ENCODE assay signal across 8 cellular contexts in genomic region chr2:230668184-230668938, GRCh38. TPM values are rescaled to one million over a fixed set of nuclear protein-coding genes. Genes with fewer than 3 reads are reported as not detected.
DNase-seq lines count a peak whose midpoint lies in the region; ATAC-seq and TF ChIP-seq lines count a peak whose summit lies in the region.

No MANE protein-coding gene starts in this region.

- intact Hi-C loops in PC-9 (cut with micrococcal nuclease; ENCODE audit: unreplicated experiment), result no loop called here

- POLR2A ChIA-PET in PC-9 (lab: Charles Lee; ENCODE audit: unreplicated experiment), result interaction anchor here (0.6 kb wide), 1 partner anchor 106 kb away, joined by 3 read pairs; no protein-coding TSS in a partner anchor

- no peaks in the 10 kb centered on the region for H3K9me2 ChIP-seq in PC-9 (ENCODE audit: insufficient read depth)

- H3K4me1 ChIP-seq in BLaER1 (peaks cover 78% of the 10 kb centered on the region), PC-9 (replicated peaks; ENCODE audit: insufficient read depth) (peaks cover 42% of the 10 kb centered on the region)

- H3F3A ChIP-seq in PC-9 (ENCODE audit: insufficient read depth, low read depth), result peaks cover 16% of the 10 kb centered on the region; the same call in 1 of the 2 replicates

- no peak overlapping the region for H2AFZ ChIP-seq in PC-9

- H3K27me3 ChIP-seq in BLaER1, result no peaks in the 10 kb centered on the region
- no peaks in the 10 kb centered on the region for H3K27me3 ChIP-seq in PC-9 (ENCODE audit: insufficient read depth, low read depth)

- H4K20me1 ChIP-seq in BLaER1, result no peaks in the 10 kb centered on the region
- no peaks in the 10 kb centered on the region for H4K20me1 ChIP-seq in PC-9 (ENCODE audit: insufficient read depth)

- ATAC-seq in GM18909 (IDR thresholded peaks at IDR 0.05; ENCODE audit: poor library complexity, unreplicated experiment) (peak; percentile 62), HG03045 (IDR thresholded peaks at IDR 0.05; ENCODE audit: unreplicated experiment) (peak; percentile 71), esophagus mucosa (peak; percentile 37)

- H3K27ac ChIP-seq in BLaER1 (peak overlapping the region; percentile 68), PC-9 (0 out of 2 replicates have a peak overlapping the region, but pooled peaks have one; percentile 60), skin epidermis (peak overlapping the region in 17 of 21 experiments; percentile 11 to 79 (median 49))

- H3K9me3 ChIP-seq in BLaER1 (no peaks in the 10 kb centered on the region), PC-9 (ENCODE audit: insufficient read depth, low read depth) (no peaks in the 10 kb centered on the region)

- no peak overlapping the region for H3K4me3 ChIP-seq in BLaER1
- H3K4me3 ChIP-seq in PC-9, result no peak overlapping the region
- H3K4me3 ChIP-seq in skin epidermis, result no peak overlapping the region

- CTCF ChIA-PET in PC-9 (lab: Charles Lee), result interaction anchor here (1.0 kb wide), 1 partner anchor 130 kb away, joined by 3 read pairs; no protein-coding TSS in a partner anchor

- H3K36me3 ChIP-seq in BLaER1 (no peaks in the 10 kb centered on the region), PC-9 (ENCODE audit: low read depth) (no peaks in the 10 kb centered on the region)

- H3K4me2 ChIP-seq in BLaER1 (peak overlapping the region; percentile 76), PC-9 (0 out of 2 replicates have a peak overlapping the region, but pooled peaks have one; percentile 0)

- no peaks in the 10 kb centered on the region for H3K79me2 ChIP-seq in PC-9 (ENCODE audit: low read depth)

- DNase-seq in PC-9 (peak in 1 of 2 experiments; percentile 35), DMS153 treated with DMSO at 0.1 percent for 48 hours (lab: John Stamatoyannopoulos, UW; ENCODE audit: unreplicated experiment) (no peak), COR-L47 (lab: John Stamatoyannopoulos, UW) (no peak)

- peak overlapping the region; percentile 26; the same call in 1 of the 2 replicates for H3K9ac ChIP-seq in BLaER1

- no peak for TF ChIP-seq CTCF in PC-9 (conservative IDR thresholded peaks at IDR 0.05)

- BruUV-seq in PC-9 (replicated peaks; lab: Mats Ljungman, UMichigan), result no TSS peak

RNA-seq across cellular contexts. Expression of gene CAB39, which starts 44.3 kb away (rescaled TPM):
- total RNA-seq in PC-9 (2021), result 70.9 and 86.1 TPM in 2 replicates
- 50.8 TPM for total RNA-seq in esophagus mucosa
